1 cellular context compared by ENCODE assay signal in genomic region chr10:11805792-11806191, GRCh38.
TF ChIP-seq lines count a peak whose summit lies in the region.

No MANE protein-coding gene starts in this region.

TF ChIP-seq in HepG2, 621 proteins besides CTCF, POLR2A, EP300 and RAD21 (continued from another document):
- TF ChIP-seq PRDM15 (CRISPR knock-in tag; IDR thresholded peaks at IDR 0.05) (no peak), TFAP4 (IDR thresholded peaks at IDR 0.05; ENCODE audit: borderline replicate concordance, low read depth) (no peak), ZBTB49 (CRISPR knock-in tag; IDR thresholded peaks at IDR 0.05; ENCODE audit: borderline replicate concordance) (no peak), ZNF318 (CRISPR knock-in tag; IDR thresholded peaks at IDR 0.05) (no peak), ZNF44 (CRISPR knock-in tag; IDR thresholded peaks at IDR 0.05) (no peak), SKI (IDR thresholded peaks at IDR 0.05; ENCODE audit: partially characterized antibody) (no peak), SP5 (CRISPR knock-in tag; IDR thresholded peaks at IDR 0.05; ENCODE audit: borderline replicate concordance, low read depth) (no peak), ZBTB7B (CRISPR knock-in tag; IDR thresholded peaks at IDR 0.05) (no peak), FLYWCH1 (CRISPR knock-in tag; IDR thresholded peaks at IDR 0.05) (no peak), KDM1A (CRISPR knock-in tag; IDR thresholded peaks at IDR 0.05) (no peak)
- TF ChIP-seq, protein P1, sequence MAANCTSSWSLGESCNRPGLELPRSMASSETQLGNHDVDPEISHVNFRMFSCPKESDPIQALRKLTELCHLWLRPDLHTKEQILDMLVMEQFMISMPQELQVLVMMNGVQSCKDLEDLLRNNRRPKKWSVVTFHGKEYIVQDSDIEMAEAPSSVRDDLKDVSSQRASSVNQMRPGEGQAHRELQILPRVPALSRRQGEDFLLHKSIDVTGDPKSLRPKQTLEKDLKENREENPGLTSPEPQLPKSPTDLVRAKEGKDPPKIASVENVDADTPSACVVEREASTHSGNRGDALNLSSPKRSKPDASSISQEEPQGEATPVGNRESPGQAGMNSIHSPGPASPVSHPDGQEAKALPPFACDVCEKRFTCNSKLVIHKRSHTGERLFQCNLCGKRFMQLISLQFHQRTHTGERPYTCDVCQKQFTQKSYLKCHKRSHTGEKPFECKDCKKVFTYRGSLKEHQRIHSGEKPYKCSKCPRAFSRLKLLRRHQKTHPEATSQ (CRISPR knock-in tag; IDR thresholded peaks at IDR 0.05; ENCODE audit: borderline replicate concordance) = no peak
